9 cellular contexts compared by ENCODE assay signal in the genomic region with DNA sequence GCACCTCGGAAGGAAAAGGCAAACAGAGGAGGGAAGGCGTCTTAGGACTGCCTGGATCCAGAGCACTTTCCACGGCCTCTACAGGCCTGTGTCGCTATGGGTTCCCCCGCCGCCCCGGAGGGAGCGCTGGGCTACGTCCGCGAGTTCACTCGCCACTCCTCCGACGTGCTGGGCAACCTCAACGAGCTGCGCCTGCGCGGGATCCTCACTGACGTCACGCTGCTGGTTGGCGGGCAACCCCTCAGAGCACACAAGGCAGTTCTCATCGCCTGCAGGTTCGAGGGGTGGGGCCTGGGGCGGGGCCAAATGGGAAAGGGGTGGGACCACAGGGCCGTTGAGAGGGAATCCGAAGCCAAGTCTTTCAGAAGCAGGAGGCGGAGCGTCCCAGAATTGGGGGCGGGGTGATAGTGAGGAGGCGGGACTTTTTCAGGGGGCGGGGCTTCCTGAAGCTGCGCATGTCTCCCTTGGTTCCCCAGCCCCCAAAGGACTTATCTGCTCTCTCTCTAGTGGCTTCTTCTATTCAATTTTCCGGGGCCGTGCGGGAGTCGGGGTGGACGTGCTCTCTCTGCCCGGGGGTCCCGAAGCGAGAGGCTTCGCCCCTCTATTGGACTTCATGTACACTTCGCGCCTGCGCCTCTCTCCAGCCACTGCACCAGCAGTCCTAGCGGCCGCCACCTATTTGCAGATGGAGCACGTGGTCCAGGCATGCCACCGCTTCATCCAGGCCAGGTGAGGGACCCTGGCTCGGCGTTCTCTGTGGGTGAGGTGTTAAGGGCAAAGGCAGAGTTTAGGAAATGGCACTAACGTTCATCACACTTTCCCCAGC. TPM values are rescaled to one million over a fixed set of nuclear protein-coding genes. Genes with fewer than 3 reads are reported as not detected.
A peak's percentile ranks its signal among the peaks of the same experiment; 100 is the strongest.
DNase-seq lines count a peak whose midpoint lies in the region; ATAC-seq, FAIRE-seq and TF ChIP-seq lines count a peak whose summit lies in the region.
"Had no signal": no experiment of that assay in that cellular context is flagged by ENCODE, and none has a peak within 500 bp of the region (broad histone marks: within the 10 kb centered on the region; RNA-seq: fewer than 3 reads in every experiment).

No MANE protein-coding gene starts in this region.

- no peaks in the 10 kb centered on the region for H3K27me3 Mint-ChIP-seq in activated T-cell treated with anti-CD3 and anti-CD28 coated beads, Interleukin-2, amount 50 U/mL, for 4 hours (ENCODE audit: low read depth)

- peaks cover 24% of the 10 kb centered on the region for H3K4me1 Mint-ChIP-seq in activated T-cell treated with anti-CD3 and anti-CD28 coated beads, Interleukin-2, amount 50 U/mL, for 4 hours (ENCODE audit: low read depth)

- no peaks in the 10 kb centered on the region for H3K9me3 Mint-ChIP-seq in activated T-cell treated with anti-CD3 and anti-CD28 coated beads, Interleukin-2, amount 50 U/mL, for 4 hours

- peak; percentile 36 for TF ChIP-seq POLR2A in GM19193 (IDR thresholded peaks at IDR 0.05; ENCODE audit: extremely low read depth, insufficient read depth, insufficient read length)
- peak in 3 of 4 donors; percentile 44 to 80 (median 62) for TF ChIP-seq POLR2A in esophagus squamous epithelium (IDR thresholded peaks at IDR 0.05)

- peak; percentile 86 to 87 for ATAC-seq in activated T-cell treated with anti-CD3 and anti-CD28 coated beads, Interleukin-2, amount 50 U/mL, for 4 hours
- peak; percentile 87 for ATAC-seq in mucosa of descending colon
- no peak for ATAC-seq in HG03159 (IDR thresholded peaks at IDR 0.05; ENCODE audit: unreplicated experiment)

- H3K36me3 ChIP-seq in esophagus squamous epithelium: no peaks in the 10 kb centered on the region
- no peaks in the 10 kb centered on the region for H3K36me3 ChIP-seq in mucosa of descending colon (ENCODE audit: low read depth)

- no peaks in the 10 kb centered on the region for H3K9me3 ChIP-seq in esophagus squamous epithelium
- no peaks in the 10 kb centered on the region for H3K9me3 ChIP-seq in mucosa of descending colon

- whole genome bisulfite sequencing in esophagus squamous epithelium, 2 donors: 63 to 75% methylated on average over 22 to 31 of the region's 51 CpGs

- no peaks in the 10 kb centered on the region for H3K36me3 Mint-ChIP-seq in activated T-cell treated with anti-CD3 and anti-CD28 coated beads, Interleukin-2, amount 50 U/mL, for 4 hours (ENCODE audit: insufficient read depth)

- DNase-seq in NOMO-1 (lab: John Stamatoyannopoulos, UW; ENCODE audit: unreplicated experiment in 2 of 2) (peak; percentile 54 to 62), esophagus squamous epithelium (lab: John Stamatoyannopoulos, UW) (no peak), mucosa of descending colon (peak; percentile 97 to 98 (median 97)), RCC 7860 (ENCODE audit: low spot score) (no peak)
- peak; percentile 95 for DNase-seq in activated T-cell treated with anti-CD3 and anti-CD28 coated beads, Interleukin-2, amount 50 U/mL, for 4 hours
- DNase-seq in stimulated activated CD8-positive, alpha-beta memory T cell treated with anti-CD3 and anti-CD28 coated beads, Interleukin-2, amount 100 ng/mL, for 1 hour (ENCODE audit: low read depth in 2 of 2): peak; percentile 83 to 84

- intact Hi-C loops in esophagus squamous epithelium (cut with DNase I): no loop called here
- intact Hi-C loops in mucosa of descending colon (cut with DNase I, micrococcal nuclease): no loop called here

- peak overlapping the region; percentile 63 for H3K4me3 Mint-ChIP-seq in activated T-cell treated with anti-CD3 and anti-CD28 coated beads, Interleukin-2, amount 50 U/mL, for 4 hours

- H3K4me1 ChIP-seq in esophagus squamous epithelium (peaks cover 24 to 61% (median 24%) of the 10 kb centered on the region in 3 donors), mucosa of descending colon (ENCODE audit: low read depth) (peaks cover 9% of the 10 kb centered on the region)

- no peak for FAIRE-seq in RCC 7860 (lab: Jason Lieb, UNC)
- FAIRE-seq: TTC549 had no signal

- TF ChIP-seq CTCF in esophagus squamous epithelium (IDR thresholded peaks at IDR 0.05) (no peak), mucosa of descending colon (IDR thresholded peaks at IDR 0.05) (no peak)

- peak overlapping the region; percentile 20 to 66 (median 43) for H3K4me3 ChIP-seq in esophagus squamous epithelium
- no peak overlapping the region for H3K4me3 ChIP-seq in mucosa of descending colon

- H3K27ac ChIP-seq in esophagus squamous epithelium: peak overlapping the region; percentile 77 to 87 (median 82)

- H3K27me3 ChIP-seq in esophagus squamous epithelium: peaks cover 0 to 14% (median 0%) of the 10 kb centered on the region in 4 donors

RNA-seq across cellular contexts. Expression of a gene that starts 0.9 kb away (rescaled TPM):
- under 1 TPM; 0.21 to 0.41 (median 0.25) TPM for total RNA-seq in activated T-cell treated with anti-CD3 and anti-CD28 coated beads, Interleukin-2, amount 50 U/mL, for 4 hours
- 1 to 10 TPM in 1 of 4 donors, under 1 TPM in 3; 0.15 to 1.9 (median 0.67) TPM for total RNA-seq in esophagus squamous epithelium
- 1 to 10 TPM; 2.5 to 9.2 (median 2.8) TPM for total RNA-seq in mucosa of descending colon

RNA-seq across cellular contexts. Expression of a gene that starts 11.4 kb away (rescaled TPM):
- total RNA-seq in activated T-cell treated with anti-CD3 and anti-CD28 coated beads, Interleukin-2, amount 50 U/mL, for 4 hours: 100 to 1,000 TPM; 138 to 150 (median 139) TPM
- 100 to 1,000 TPM in 3 of 4 donors, 10 to 100 TPM in 1; 96.1 to 173 (median 137) TPM for total RNA-seq in esophagus squamous epithelium
- 100 to 1,000 TPM; 169 to 201 (median 185) TPM for total RNA-seq in mucosa of descending colon

RNA-seq across cellular contexts. Expression of a gene that starts 12.0 kb away (rescaled TPM):
- 1 to 10 TPM; 5.7 to 7.0 (median 6.7) TPM for total RNA-seq in activated T-cell treated with anti-CD3 and anti-CD28 coated beads, Interleukin-2, amount 50 U/mL, for 4 hours
- 1 to 10 TPM; 2.7 to 5.6 (median 3.6) TPM for total RNA-seq in esophagus squamous epithelium
- 1 to 10 TPM; 3.8 to 7.3 (median 6.6) TPM for total RNA-seq in mucosa of descending colon

RNA-seq across cellular contexts. Expression of a gene that starts 20.1 kb away (rescaled TPM):
- 1 to 10 TPM in 2 of 3 donors, under 1 TPM in 1; 0.63 to 1.3 (median 1.1) TPM for total RNA-seq in activated T-cell treated with anti-CD3 and anti-CD28 coated beads, Interleukin-2, amount 50 U/mL, for 4 hours
- 1 to 10 TPM in 1 of 4 donors, under 1 TPM in 2, not detected in 1; 0.56 to 2.1 (median 0.72) TPM for total RNA-seq in esophagus squamous epithelium
- total RNA-seq in mucosa of descending colon: 1 to 10 TPM in 2 of 3 donors, under 1 TPM in 1; 0.55 to 1.7 (median 1.3) TPM

RNA-seq across cellular contexts. Expression of a gene that starts 27.9 kb away (rescaled TPM):
- total RNA-seq in activated T-cell treated with anti-CD3 and anti-CD28 coated beads, Interleukin-2, amount 50 U/mL, for 4 hours: not detected
- total RNA-seq in esophagus squamous epithelium (10 to 100 TPM in 3 of 4 donors, 1 to 10 TPM in 1; 3.8 to 43.5 (median 26.4) TPM), mucosa of descending colon (under 1 TPM in 2 of 3 donors, not detected in 1; 0.25 to 0.26 TPM)

Comparison
In these comparisons a context has a peak if more than half of its experiments do, and no peak if none do; other contexts are left out.
1. DNase-seq: peak in NOMO-1 (2 of 2), activated T-cell treated with anti-CD3 and anti-CD28 coated beads, Interleukin-2, amount 50 U/mL, for 4 hours (single experiment), mucosa of descending colon (3 of 3) and stimulated activated CD8-positive, alpha-beta memory T cell treated with anti-CD3 and anti-CD28 coated beads, Interleukin-2, amount 100 ng/mL, for 1 hour (2 of 2); none in esophagus squamous epithelium (single experiment) and RCC 7860 (single experiment).